In the genomic region with DNA sequence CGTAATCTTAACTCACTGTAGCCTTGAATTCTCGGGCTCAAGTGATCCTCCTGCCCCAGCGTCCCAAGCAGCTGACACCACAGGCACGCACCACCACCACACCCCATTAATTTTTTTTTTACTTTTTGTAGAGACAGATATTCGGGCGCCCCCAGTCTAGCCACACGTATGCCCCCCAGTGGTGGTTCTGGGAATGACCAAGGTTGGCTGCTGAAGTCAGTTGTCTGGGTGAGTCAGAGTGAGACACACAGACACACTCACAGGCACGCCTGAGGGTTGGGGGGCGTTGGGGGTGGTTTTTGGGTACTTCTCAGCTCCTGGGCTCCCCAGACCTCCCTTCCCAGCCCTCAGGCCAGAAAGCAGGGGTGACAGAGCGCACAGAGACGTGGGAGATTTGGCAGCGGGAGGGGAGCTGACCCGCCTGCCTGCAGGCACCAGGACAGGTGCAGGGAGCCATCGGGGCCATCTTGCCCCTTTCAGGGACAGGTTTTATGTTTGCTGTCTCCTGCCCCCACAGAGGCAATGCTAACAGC, we compare ENCODE assay signal across 1 cellular context.
A peak's percentile ranks its signal among the peaks of the same experiment; 100 is the strongest.
TF ChIP-seq lines count a peak whose summit lies in the region.

No MANE protein-coding gene starts in this region.

TF ChIP-seq in K562, 482 proteins besides CTCF, POLR2A, EP300 and RAD21 (continued from another document and continues in another):
- TF ChIP-seq ZNF395 (CRISPR knock-in tag; IDR thresholded peaks at IDR 0.05) (no peak), ZNF407 (IDR thresholded peaks at IDR 0.05; ENCODE audit: low read depth) (no peak), POLR2B (IDR thresholded peaks at IDR 0.05; ENCODE audit: low read depth, partially characterized antibody) (no peak), ZNF644 (tag; IDR thresholded peaks at IDR 0.05; ENCODE audit: low read depth) (no peak), ZNF217 (CRISPR knock-in tag; IDR thresholded peaks at IDR 0.05) (no peak), NR2C1 (IDR thresholded peaks at IDR 0.05) (no peak), NR2C1 (tag; IDR thresholded peaks at IDR 0.05) (no peak), RNF2 (IDR thresholded peaks at IDR 0.05) (no peak), HCFC1 (IDR thresholded peaks at IDR 0.05; ENCODE audit: low read depth, low read length) (no peak), CHD4 (IDR thresholded peaks at IDR 0.05; ENCODE audit: insufficient read depth, insufficient replicate concordance, low read depth, low read length, poor library complexity, severe bottlenecking) (no peak), ADNP (tag; IDR thresholded peaks at IDR 0.05) (no peak), WHSC1 (IDR thresholded peaks at IDR 0.05; ENCODE audit: low read length) (no peak), ESRRB (CRISPR knock-in tag; IDR thresholded peaks at IDR 0.05; ENCODE audit: borderline replicate concordance) (no peak), ZKSCAN1 (IDR thresholded peaks at IDR 0.05; ENCODE audit: low read depth, low read length) (peak; percentile 32; the same call in 1 of the 2 replicates), NFYB (IDR thresholded peaks at IDR 0.05; ENCODE audit: extremely low read depth, insufficient read length) (no peak), ZNF174 (CRISPR knock-in tag; IDR thresholded peaks at IDR 0.05) (no peak), MED1 (CRISPR knock-in tag; IDR thresholded peaks at IDR 0.05; ENCODE audit: borderline replicate concordance) (no peak), NFE2L1 (tag; IDR thresholded peaks at IDR 0.05; ENCODE audit: borderline replicate concordance, low read depth) (no peak), EHMT2 (IDR thresholded peaks at IDR 0.05) (no peak), ZNF282 (CRISPR knock-in tag; IDR thresholded peaks at IDR 0.05) (no peak), RCOR1 (IDR thresholded peaks at IDR 0.05; ENCODE audit: borderline replicate concordance in 1 of 2, low read depth in 2 of 2, low read length in 2 of 2) (no peak), ZKSCAN8 (CRISPR knock-in tag; IDR thresholded peaks at IDR 0.05) (no peak), TFAP4 (CRISPR knock-in tag; IDR thresholded peaks at IDR 0.05; ENCODE audit: borderline replicate concordance) (peak; percentile 68; the same call in 1 of the 2 replicates), TCF7L2 (IDR thresholded peaks at IDR 0.05; ENCODE audit: low read depth, low read length) (no peak), FOXM1 (IDR thresholded peaks at IDR 0.05; ENCODE audit: low read depth) (no peak), FOXM1 (CRISPR knock-in tag; IDR thresholded peaks at IDR 0.05; ENCODE audit: low read depth) (no peak), ZNF512 (tag; IDR thresholded peaks at IDR 0.05) (no peak), NR1H2 (CRISPR knock-in tag; IDR thresholded peaks at IDR 0.05) (no peak), CCAR2 (IDR thresholded peaks at IDR 0.05; ENCODE audit: low read depth, low read length) (no peak)
- TF ChIP-seq, protein P1, sequence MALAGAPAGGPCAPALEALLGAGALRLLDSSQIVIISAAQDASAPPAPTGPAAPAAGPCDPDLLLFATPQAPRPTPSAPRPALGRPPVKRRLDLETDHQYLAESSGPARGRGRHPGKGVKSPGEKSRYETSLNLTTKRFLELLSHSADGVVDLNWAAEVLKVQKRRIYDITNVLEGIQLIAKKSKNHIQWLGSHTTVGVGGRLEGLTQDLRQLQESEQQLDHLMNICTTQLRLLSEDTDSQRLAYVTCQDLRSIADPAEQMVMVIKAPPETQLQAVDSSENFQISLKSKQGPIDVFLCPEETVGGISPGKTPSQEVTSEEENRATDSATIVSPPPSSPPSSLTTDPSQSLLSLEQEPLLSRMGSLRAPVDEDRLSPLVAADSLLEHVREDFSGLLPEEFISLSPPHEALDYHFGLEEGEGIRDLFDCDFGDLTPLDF (CRISPR knock-in tag; IDR thresholded peaks at IDR 0.05), result no peak
- TF ChIP-seq, protein P2, sequence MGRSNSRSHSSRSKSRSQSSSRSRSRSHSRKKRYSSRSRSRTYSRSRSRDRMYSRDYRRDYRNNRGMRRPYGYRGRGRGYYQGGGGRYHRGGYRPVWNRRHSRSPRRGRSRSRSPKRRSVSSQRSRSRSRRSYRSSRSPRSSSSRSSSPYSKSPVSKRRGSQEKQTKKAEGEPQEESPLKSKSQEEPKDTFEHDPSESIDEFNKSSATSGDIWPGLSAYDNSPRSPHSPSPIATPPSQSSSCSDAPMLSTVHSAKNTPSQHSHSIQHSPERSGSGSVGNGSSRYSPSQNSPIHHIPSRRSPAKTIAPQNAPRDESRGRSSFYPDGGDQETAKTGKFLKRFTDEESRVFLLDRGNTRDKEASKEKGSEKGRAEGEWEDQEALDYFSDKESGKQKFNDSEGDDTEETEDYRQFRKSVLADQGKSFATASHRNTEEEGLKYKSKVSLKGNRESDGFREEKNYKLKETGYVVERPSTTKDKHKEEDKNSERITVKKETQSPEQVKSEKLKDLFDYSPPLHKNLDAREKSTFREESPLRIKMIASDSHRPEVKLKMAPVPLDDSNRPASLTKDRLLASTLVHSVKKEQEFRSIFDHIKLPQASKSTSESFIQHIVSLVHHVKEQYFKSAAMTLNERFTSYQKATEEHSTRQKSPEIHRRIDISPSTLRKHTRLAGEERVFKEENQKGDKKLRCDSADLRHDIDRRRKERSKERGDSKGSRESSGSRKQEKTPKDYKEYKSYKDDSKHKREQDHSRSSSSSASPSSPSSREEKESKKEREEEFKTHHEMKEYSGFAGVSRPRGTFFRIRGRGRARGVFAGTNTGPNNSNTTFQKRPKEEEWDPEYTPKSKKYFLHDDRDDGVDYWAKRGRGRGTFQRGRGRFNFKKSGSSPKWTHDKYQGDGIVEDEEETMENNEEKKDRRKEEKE (IDR thresholded peaks at IDR 0.05; ENCODE audit: borderline replicate concordance in 1 of 2, control insufficient read depth in 1 of 2, low read depth in 2 of 2, low read length in 1 of 2), result no peak
- TF ChIP-seq, protein P3, sequence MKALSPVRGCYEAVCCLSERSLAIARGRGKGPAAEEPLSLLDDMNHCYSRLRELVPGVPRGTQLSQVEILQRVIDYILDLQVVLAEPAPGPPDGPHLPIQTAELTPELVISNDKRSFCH (CRISPR knock-in tag; IDR thresholded peaks at IDR 0.05), result no peak
- TF ChIP-seq, protein P3 (tag; IDR thresholded peaks at IDR 0.05), result no peak
- TF ChIP-seq, protein P4, sequence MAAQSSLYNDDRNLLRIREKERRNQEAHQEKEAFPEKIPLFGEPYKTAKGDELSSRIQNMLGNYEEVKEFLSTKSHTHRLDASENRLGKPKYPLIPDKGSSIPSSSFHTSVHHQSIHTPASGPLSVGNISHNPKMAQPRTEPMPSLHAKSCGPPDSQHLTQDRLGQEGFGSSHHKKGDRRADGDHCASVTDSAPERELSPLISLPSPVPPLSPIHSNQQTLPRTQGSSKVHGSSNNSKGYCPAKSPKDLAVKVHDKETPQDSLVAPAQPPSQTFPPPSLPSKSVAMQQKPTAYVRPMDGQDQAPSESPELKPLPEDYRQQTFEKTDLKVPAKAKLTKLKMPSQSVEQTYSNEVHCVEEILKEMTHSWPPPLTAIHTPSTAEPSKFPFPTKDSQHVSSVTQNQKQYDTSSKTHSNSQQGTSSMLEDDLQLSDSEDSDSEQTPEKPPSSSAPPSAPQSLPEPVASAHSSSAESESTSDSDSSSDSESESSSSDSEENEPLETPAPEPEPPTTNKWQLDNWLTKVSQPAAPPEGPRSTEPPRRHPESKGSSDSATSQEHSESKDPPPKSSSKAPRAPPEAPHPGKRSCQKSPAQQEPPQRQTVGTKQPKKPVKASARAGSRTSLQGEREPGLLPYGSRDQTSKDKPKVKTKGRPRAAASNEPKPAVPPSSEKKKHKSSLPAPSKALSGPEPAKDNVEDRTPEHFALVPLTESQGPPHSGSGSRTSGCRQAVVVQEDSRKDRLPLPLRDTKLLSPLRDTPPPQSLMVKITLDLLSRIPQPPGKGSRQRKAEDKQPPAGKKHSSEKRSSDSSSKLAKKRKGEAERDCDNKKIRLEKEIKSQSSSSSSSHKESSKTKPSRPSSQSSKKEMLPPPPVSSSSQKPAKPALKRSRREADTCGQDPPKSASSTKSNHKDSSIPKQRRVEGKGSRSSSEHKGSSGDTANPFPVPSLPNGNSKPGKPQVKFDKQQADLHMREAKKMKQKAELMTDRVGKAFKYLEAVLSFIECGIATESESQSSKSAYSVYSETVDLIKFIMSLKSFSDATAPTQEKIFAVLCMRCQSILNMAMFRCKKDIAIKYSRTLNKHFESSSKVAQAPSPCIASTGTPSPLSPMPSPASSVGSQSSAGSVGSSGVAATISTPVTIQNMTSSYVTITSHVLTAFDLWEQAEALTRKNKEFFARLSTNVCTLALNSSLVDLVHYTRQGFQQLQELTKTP (IDR thresholded peaks at IDR 0.05; ENCODE audit: low read depth in 1 of 2, partially characterized antibody in 2 of 2), result no peak
